ENCODE assay signal across 7 cellular contexts in genomic region chr10:18214692-18215563, GRCh38.
DNase-seq lines count a peak whose midpoint lies in the region; ATAC-seq, FAIRE-seq and TF ChIP-seq lines count a peak whose summit lies in the region.

No MANE protein-coding gene starts in this region.

- H2AFZ ChIP-seq in OCI-LY3 (ENCODE audit: low read depth, low read length) = no peak overlapping the region

- H3K4me3 ChIP-seq in OCI-LY3 (ENCODE audit: low read length) (no peak overlapping the region), lower lobe of right lung (no peak overlapping the region), aorta (ENCODE audit: low read length in 2 of 2) (no peak overlapping the region)

- H3K4me2 ChIP-seq in OCI-LY3 (ENCODE audit: low read length) = peak overlapping the region; percentile 20; the same call in 1 of the 2 replicates

- intact Hi-C loops in lower lobe of right lung (cut with DNase I) (no loop called here), aorta (cut with DNase I) (loop anchor here (5.0 kb wide), 4 partner anchors 73 to 368 kb away; partner anchors contain the start of gene CACNB2 (in 1 of the 2))

- 18 to 23% methylated on average over 10 of the region's 10 CpGs for WGBS in aorta, 2 donors

- peak; percentile 81 for FAIRE-seq in H54 (lab: Jason Lieb, UNC)

- ATAC-seq in lower lobe of right lung (peak; percentile 70 to 73), aorta (ENCODE audit: low FRiP score) (peak; percentile 87)

- H3K4me1 ChIP-seq in OCI-LY3 (ENCODE audit: low read length) (0 out of 2 replicates have a peak, but pooled peaks cover 3% of the 10 kb centered on the region), lower lobe of right lung (no peaks in the 10 kb centered on the region), aorta (ENCODE audit: control insufficient read depth in 1 of 2, insufficient read depth in 2 of 2, low read length in 2 of 2) (no peaks in the 10 kb centered on the region)

- no peaks in the 10 kb centered on the region for H4K20me1 ChIP-seq in OCI-LY3 (ENCODE audit: insufficient read depth, low read length)

- peak; percentile 70 for TF ChIP-seq CTCF in OCI-LY3 (IDR thresholded peaks at IDR 0.05; ENCODE audit: low read depth, low read length)
- peak; percentile 68 for TF ChIP-seq CTCF in lower lobe of right lung (IDR thresholded peaks at IDR 0.05)

- TF ChIP-seq POLR2A in H54 (IDR thresholded peaks at IDR 0.05; ENCODE audit: low read depth, low read length) = no peak

- H3K36me3 ChIP-seq in OCI-LY3 (replicated peaks; ENCODE audit: low read depth, low read length) (no peaks in the 10 kb centered on the region), lower lobe of right lung (no peaks in the 10 kb centered on the region), aorta (ENCODE audit: control insufficient read depth in 1 of 2, insufficient read depth in 2 of 2, low read length in 1 of 2) (no peaks in the 10 kb centered on the region)

- no peaks in the 10 kb centered on the region for H3K79me2 ChIP-seq in OCI-LY3 (ENCODE audit: low read length)

- H3K27ac ChIP-seq in OCI-LY3 (ENCODE audit: low read length) (no peak overlapping the region), lower lobe of right lung (no peak overlapping the region), aorta (ENCODE audit: low read depth in 1 of 2, low read length in 2 of 2) (no peak overlapping the region)

- DNase-seq in EH (ENCODE audit: low read depth) = peak; percentile 55
- DNase-seq in H54 (ENCODE audit: insufficient read length, low spot score) = peak; percentile 10
- peak; percentile 69 for DNase-seq in dermis blood vessel endothelial cell
- DNase-seq in lower lobe of right lung = no peak
- DNase-seq in aorta = no peak
- DNase-seq in NCI-H345 (lab: John Stamatoyannopoulos, UW) = no peak

- no peaks in the 10 kb centered on the region for H3K27me3 ChIP-seq in OCI-LY3 (ENCODE audit: low read depth, low read length)
- H3K27me3 ChIP-seq in lower lobe of right lung (ENCODE audit: low read depth) = no peaks in the 10 kb centered on the region
- no peaks in the 10 kb centered on the region for H3K27me3 ChIP-seq in aorta (ENCODE audit: control insufficient read depth in 1 of 2, insufficient read depth in 2 of 2, low read length in 1 of 2)

- no peak overlapping the region for H3K9ac ChIP-seq in OCI-LY3 (ENCODE audit: low read length)

- H3K9me3 ChIP-seq in OCI-LY3 (ENCODE audit: insufficient read depth, low read length) = no peaks in the 10 kb centered on the region
- no peaks in the 10 kb centered on the region for H3K9me3 ChIP-seq in lower lobe of right lung
- H3K9me3 ChIP-seq in aorta (ENCODE audit: control insufficient read depth, low read length) = no peaks in the 10 kb centered on the region

Comparison
In these comparisons a context has a peak if more than half of its experiments do, and no peak if none do; other contexts are left out.
1. DNase-seq: peak in EH (single experiment), H54 (single experiment) and dermis blood vessel endothelial cell (single experiment); none in lower lobe of right lung (single experiment), aorta (0 of 2) and NCI-H345 (single experiment).